Comparison of ENCODE assay signal across 11 cellular contexts in the genomic region with DNA sequence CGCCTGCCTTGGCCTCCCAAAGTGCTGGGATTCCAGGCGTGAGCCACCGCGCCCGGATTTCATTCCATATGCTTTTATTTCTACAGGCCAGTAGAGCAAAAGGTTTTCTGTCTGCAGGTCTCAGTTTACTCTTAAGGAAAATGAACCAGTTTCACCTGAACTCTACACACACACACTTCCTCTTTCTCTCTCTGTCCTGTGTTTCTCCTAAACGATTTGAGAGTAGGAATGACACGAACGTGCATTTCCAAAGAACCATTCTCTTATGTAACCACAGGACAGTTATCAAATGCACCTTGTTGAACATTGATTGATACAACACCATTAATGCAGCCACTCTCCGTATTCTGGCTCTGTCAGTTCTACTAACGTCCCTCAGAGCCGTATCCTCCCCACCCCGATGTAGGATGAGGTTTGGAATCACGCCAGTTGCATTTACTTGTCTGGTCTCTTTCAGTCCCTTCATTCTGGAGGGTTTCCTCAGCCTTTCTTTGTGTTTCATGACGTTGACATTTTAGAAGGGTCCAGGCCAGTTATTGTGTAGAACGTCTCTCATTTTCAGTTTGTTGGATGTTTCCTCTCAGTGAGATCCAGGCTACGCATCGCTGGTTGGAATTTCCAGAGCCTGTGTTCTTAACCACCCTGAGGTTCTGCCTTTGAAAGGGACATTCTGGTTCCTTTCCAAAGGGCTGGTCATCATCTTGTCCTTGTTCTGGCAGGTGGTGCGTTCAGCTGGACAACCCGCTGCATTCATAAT. TPM values are rescaled to one million over a fixed set of nuclear protein-coding genes. Genes with fewer than 3 reads are reported as not detected.
A peak's percentile ranks its signal among the peaks of the same experiment; 100 is the strongest.
DNase-seq lines count a peak whose midpoint lies in the region; TF ChIP-seq lines count a peak whose summit lies in the region.
"Had no signal": no experiment of that assay in that cellular context is flagged by ENCODE, and none has a peak within 500 bp of the region (broad histone marks: within the 10 kb centered on the region; RNA-seq: fewer than 3 reads in every experiment).

No MANE protein-coding gene starts in this region.

- no TSS peak for BruUV-seq in Calu3 (replicated peaks; lab: Mats Ljungman, UMichigan)

- CTCF ChIA-PET in Calu3 (lab: Charles Lee): interaction anchor here (0.6 kb wide), 1 partner anchor 23 kb away, joined by 3 read pairs; no protein-coding TSS in a partner anchor

- peak overlapping the region; percentile 54 for H3K27ac Mint-ChIP-seq in Calu3 (ENCODE audit: unreplicated experiment)
- peak overlapping the region; percentile 66 for H3K27ac Mint-ChIP-seq in neural crest cell (ENCODE audit: unreplicated experiment)
- H3K27ac Mint-ChIP-seq: memory B cell had no signal

- DNase-seq in Calu3 (no peak), NCI-H146 treated with DMSO at 0.1 percent for 48 hours (lab: John Stamatoyannopoulos, UW; ENCODE audit: unreplicated experiment) (peak; percentile 38), cerebellar cortex (ENCODE audit: low spot score) (peak; percentile 60), neural crest cell (ENCODE audit: low read depth, low spot score) (no peak), NCI-H1436 treated with DMSO at 0.1 percent for 48 hours (lab: John Stamatoyannopoulos, UW) (no peak), OCI-M2 (lab: John Stamatoyannopoulos, UW; ENCODE audit: unreplicated experiment) (no peak), epidermal melanocyte (ENCODE audit: insufficient read length, low spot score) (no peak), NOMO-1 treated with dmso at 0.1 percent for 144 hours (lab: John Stamatoyannopoulos, UW; ENCODE audit: unreplicated experiment) (no peak)
- DNase-seq: activated CD4-positive, alpha-beta T cell treated with anti-CD3 and anti-CD28 coated beads, Interleukin-2, amount 50 U/mL, for 4 hours; COR-L47 had no signal

- intact Hi-C loops in Calu3 (cut with micrococcal nuclease; ENCODE audit: unreplicated experiment): no loop called here

- H3K36me3 Mint-ChIP-seq in Calu3 (ENCODE audit: insufficient read depth, unreplicated experiment) (peaks cover 17% of the 10 kb centered on the region), neural crest cell (ENCODE audit: low read depth) (peaks cover 30% of the 10 kb centered on the region)

- TF ChIP-seq CTCF in Calu3 (IDR thresholded peaks at IDR 0.05; ENCODE audit: unreplicated experiment) (no peak), neural crest cell (conservative IDR thresholded peaks at IDR 0.05) (no peak)

- H3K27me3 Mint-ChIP-seq in Calu3 (ENCODE audit: unreplicated experiment) (no peaks in the 10 kb centered on the region), neural crest cell (ENCODE audit: low read depth) (no peaks in the 10 kb centered on the region)
- H3K27me3 Mint-ChIP-seq: memory B cell had no signal

- H3K4me3 Mint-ChIP-seq in Calu3 (ENCODE audit: low read depth, unreplicated experiment): no peak overlapping the region
- H3K4me3 Mint-ChIP-seq in neural crest cell: no peak overlapping the region
- H3K4me3 Mint-ChIP-seq: memory B cell had no signal

- H3K9me3 Mint-ChIP-seq in Calu3 (ENCODE audit: low read depth, unreplicated experiment) (no peaks in the 10 kb centered on the region), neural crest cell (peaks cover 9% of the 10 kb centered on the region)

- peaks cover 34% of the 10 kb centered on the region for H3K4me1 Mint-ChIP-seq in Calu3 (ENCODE audit: low read depth, unreplicated experiment)
- peaks cover 22% of the 10 kb centered on the region for H3K4me1 Mint-ChIP-seq in neural crest cell

RNA-seq across cellular contexts. Expression of a gene that starts 36.0 kb away (rescaled TPM):
- total RNA-seq in Calu3 (2022) (24.4 TPM in 2 replicates), neural crest cell (28.5 and 28.9 TPM in 2 replicates)

Comparison
In these comparisons a context has a peak if more than half of its experiments do, and no peak if none do; other contexts are left out.
1. DNase-seq: peak in NCI-H146 treated with DMSO at 0.1 percent for 48 hours (single experiment) and cerebellar cortex (single experiment); none in Calu3 (single experiment), neural crest cell (single experiment), NCI-H1436 treated with DMSO at 0.1 percent for 48 hours (single experiment), OCI-M2 (single experiment), epidermal melanocyte (single experiment) and NOMO-1 treated with dmso at 0.1 percent for 144 hours (single experiment).